ENCODE assay signal across 13 cellular contexts in the genomic region with DNA sequence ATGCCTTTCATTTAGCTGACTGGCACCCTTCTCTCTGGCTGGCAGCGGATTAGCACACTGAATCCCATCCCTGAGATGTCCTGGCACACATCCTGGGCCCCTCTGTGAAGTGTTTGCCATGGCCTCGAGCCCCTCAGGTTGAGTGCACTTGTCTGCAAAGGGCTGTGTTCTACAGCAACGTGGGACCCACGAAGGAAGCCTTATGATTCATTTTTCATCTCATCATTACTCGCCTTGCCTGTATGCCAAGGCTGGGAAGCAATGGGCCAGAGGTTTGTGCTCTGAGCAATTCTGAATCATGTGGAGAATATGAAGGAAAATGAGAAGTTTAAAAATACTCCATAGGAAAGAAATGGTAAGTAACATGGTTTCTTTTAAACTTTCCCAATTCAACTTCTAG.
A peak's percentile ranks its signal among the peaks of the same experiment; 100 is the strongest.
DNase-seq lines count a peak whose midpoint lies in the region; TF ChIP-seq lines count a peak whose summit lies in the region.
"Had no signal": no experiment of that assay in that cellular context is flagged by ENCODE, and none has a peak within 500 bp of the region (broad histone marks: within the 10 kb centered on the region; RNA-seq: fewer than 3 reads in every experiment).

No MANE protein-coding gene starts in this region.

- H3K4me3 ChIP-seq in KMS-11 (IDR thresholded peaks at IDR 0.05; ENCODE audit: insufficient read depth, low read depth, low read length): no peak overlapping the region

- H3K27me3 ChIP-seq in KMS-11 (ENCODE audit: insufficient read depth, low read depth): no peaks in the 10 kb centered on the region
- H3K27me3 ChIP-seq in layer of hippocampus (ENCODE audit: control insufficient read depth, insufficient read depth, low read length): no peaks in the 10 kb centered on the region

- H3K4me2 ChIP-seq in KMS-11: peak overlapping the region; percentile 76; the same call in 1 of the 2 replicates

- TF ChIP-seq CTCF in KMS-11 (conservative IDR thresholded peaks at IDR 0.05; ENCODE audit: low read depth, low read length): no peak

- H3K27ac ChIP-seq in KMS-11 (no peak overlapping the region), layer of hippocampus (ENCODE audit: low read depth, low read length) (peak overlapping the region; percentile 6)

- no peaks in the 10 kb centered on the region for H3K36me3 ChIP-seq in KMS-11 (ENCODE audit: insufficient read depth)

- peaks cover 25% of the 10 kb centered on the region for H3K4me1 ChIP-seq in KMS-11 (ENCODE audit: low read depth, poor library complexity, severe bottlenecking)

- no peaks in the 10 kb centered on the region for H4K20me1 ChIP-seq in KMS-11 (ENCODE audit: insufficient read depth)

- DNase-seq in DMS53 (lab: John Stamatoyannopoulos, UW) (peak; percentile 67), astrocyte of the hippocampus (ENCODE audit: low read depth, low spot score) (peak; percentile 45), NOMO-1 treated with dmso at 0.1 percent for 144 hours (lab: John Stamatoyannopoulos, UW; ENCODE audit: unreplicated experiment) (no peak), mucosa of gallbladder (ENCODE audit: low spot score) (no peak), NCI-H748 treated with DMSO at 0.1 percent for 48 hours (lab: John Stamatoyannopoulos, UW) (no peak)
- no peak for DNase-seq in stimulated activated CD4-positive, alpha-beta T cell treated with anti-CD3 and anti-CD28 coated beads, Interleukin-1b, Interleukin-23, amount 100 ng/mL, for 48 hours
- DNase-seq: activated CD8-positive, alpha-beta memory T cell treated with anti-CD3 and anti-CD28 coated beads for 24 hours; activated naive CD4-positive, alpha-beta T cell treated with Interleukin-2 at 50 U/mL for 16 hours; CD8-positive, alpha-beta memory T cell; NCI-H2107; substantia nigra had no signal

- no peaks in the 10 kb centered on the region for H3K79me2 ChIP-seq in KMS-11 (ENCODE audit: insufficient read depth, low read depth)

- H2AFZ ChIP-seq in KMS-11 (ENCODE audit: low read depth): no peak overlapping the region

- no peak overlapping the region for H3K9ac ChIP-seq in KMS-11

Comparison
In these comparisons a context has a peak if more than half of its experiments do, and no peak if none do; other contexts are left out.
1. DNase-seq: peak in DMS53 (single experiment) and astrocyte of the hippocampus (single experiment); none in NOMO-1 treated with dmso at 0.1 percent for 144 hours (single experiment), stimulated activated CD4-positive, alpha-beta T cell treated with anti-CD3 and anti-CD28 coated beads, Interleukin-1b, Interleukin-23, amount 100 ng/mL, for 48 hours (single experiment), mucosa of gallbladder (single experiment) and NCI-H748 treated with DMSO at 0.1 percent for 48 hours (single experiment).